ENCODE assay signal across 8 cellular contexts in the genomic region with DNA sequence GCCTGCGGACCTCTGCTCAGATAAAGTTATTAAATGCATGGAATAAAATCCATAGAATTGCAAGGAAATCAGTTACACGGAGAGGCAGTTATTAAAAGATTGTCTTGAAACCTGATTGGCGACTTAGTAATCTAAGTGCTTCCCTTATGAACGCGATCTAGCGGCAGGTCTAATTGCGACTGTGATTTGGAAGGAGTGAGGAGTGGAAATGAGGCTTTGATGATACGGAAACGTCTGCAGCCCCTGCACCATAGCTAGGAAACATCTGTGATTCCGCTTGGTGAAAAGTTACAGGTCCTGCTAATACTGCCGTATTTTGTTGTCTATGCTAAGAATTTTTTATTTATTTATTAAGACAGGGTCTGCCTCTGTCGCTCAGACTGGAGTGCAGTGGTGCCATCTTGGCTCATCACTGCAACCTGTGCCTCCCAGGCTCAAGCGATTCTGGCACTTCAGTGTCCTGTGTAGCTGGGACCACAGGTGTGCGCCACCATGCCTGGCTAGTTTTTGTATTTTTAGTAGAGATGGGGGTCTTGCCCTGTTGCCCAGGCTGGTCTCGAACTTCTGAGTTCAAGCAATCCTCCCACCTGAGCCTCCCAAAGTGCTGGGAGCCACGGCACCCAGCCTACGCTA. TPM values are rescaled to one million over a fixed set of nuclear protein-coding genes. Genes with fewer than 3 reads are reported as not detected.
A peak's percentile ranks its signal among the peaks of the same experiment; 100 is the strongest.
DNase-seq lines count a peak whose midpoint lies in the region; ATAC-seq and TF ChIP-seq lines count a peak whose summit lies in the region.

No MANE protein-coding gene starts in this region.

- no peak for TF ChIP-seq POLR2A in gastrocnemius medialis (IDR thresholded peaks at IDR 0.05)

- no peak for ATAC-seq in GM23338
- ATAC-seq in gastrocnemius medialis = no peak
- no peak for ATAC-seq in HG03196 (IDR thresholded peaks at IDR 0.05; ENCODE audit: unreplicated experiment)

- H3K27me3 ChIP-seq in GM23338 (ENCODE audit: insufficient read depth) (no peaks in the 10 kb centered on the region), gastrocnemius medialis (no peaks in the 10 kb centered on the region)

- H2AFZ ChIP-seq in GM23338 = no peak overlapping the region

- peaks cover 18% of the 10 kb centered on the region for H3K36me3 Mint-ChIP-seq in GM23338 (ENCODE audit: low read depth)

- H3K9me3 Mint-ChIP-seq in GM23338 = peaks cover 5% of the 10 kb centered on the region

- peaks cover 16% of the 10 kb centered on the region; the same call in 1 of the 2 replicates for H3K4me1 ChIP-seq in GM23338 (ENCODE audit: insufficient read depth)
- H3K4me1 ChIP-seq in gastrocnemius medialis = peaks cover 45 to 50% of the 10 kb centered on the region in 2 donors

- H4K20me1 ChIP-seq in GM23338 (replicated peaks; ENCODE audit: insufficient read depth) = peaks cover 3% of the 10 kb centered on the region; the same call in 1 of the 2 replicates

- H3K27ac ChIP-seq in GM23338 (ENCODE audit: low read depth) (no peak overlapping the region), SK-N-MC (no peak overlapping the region), gastrocnemius medialis (peak overlapping the region; percentile 93 to 96 (median 94))

- H3K79me2 ChIP-seq in GM23338 (replicated peaks; ENCODE audit: insufficient read depth) = peaks cover 15% of the 10 kb centered on the region

- DNase-seq in GM23338 (ENCODE audit: low spot score) (no peak), SK-N-MC (ENCODE audit: low read depth, low spot score) (no peak), fibroblast of the aortic adventitia (ENCODE audit: low read depth) (no peak), gastrocnemius medialis (no peak), NCI-H2029 treated with DMSO at 0.1 percent for 48 hours (lab: John Stamatoyannopoulos, UW) (no peak), germinal center (ENCODE audit: low spot score) (no peak), superior temporal gyrus (ENCODE audit: extremely low spot score) (no peak)

- peaks cover 18% of the 10 kb centered on the region for H3F3A ChIP-seq in GM23338 (replicated peaks; ENCODE audit: low read depth)

- peaks cover 21% of the 10 kb centered on the region for H3K27me3 Mint-ChIP-seq in GM23338 (ENCODE audit: insufficient read depth, low read depth, poor library complexity)

- no peak for TF ChIP-seq CTCF in GM23338 (conservative IDR thresholded peaks at IDR 0.05; ENCODE audit: low read depth in 2 of 2)
- TF ChIP-seq CTCF in fibroblast of the aortic adventitia (IDR thresholded peaks at IDR 0.05; ENCODE audit: insufficient read depth, low read length) = no peak
- TF ChIP-seq CTCF in gastrocnemius medialis (IDR thresholded peaks at IDR 0.05 in 4 of 5, conservative IDR thresholded peaks at IDR 0.05 in 1 of 5) = no peak

- in situ Hi-C loops in gastrocnemius medialis (cut with MboI; ENCODE audit: low sequenced_read_pairs in 4 of 4) = no loop called here

- H3K4me1 Mint-ChIP-seq in GM23338 = peaks cover 13% of the 10 kb centered on the region

- H3K36me3 ChIP-seq in GM23338 (ENCODE audit: insufficient read depth) (no peaks in the 10 kb centered on the region), SK-N-MC (ENCODE audit: insufficient read depth, low read length) (peaks cover 13% of the 10 kb centered on the region; the same call in 1 of the 2 replicates), gastrocnemius medialis (peaks cover 0 to 12% of the 10 kb centered on the region in 2 donors)

- H3K9me2 ChIP-seq in GM23338 (ENCODE audit: insufficient read depth) = no peaks in the 10 kb centered on the region

- no peaks in the 10 kb centered on the region for H3K9me3 ChIP-seq in SK-N-MC (ENCODE audit: low read depth, low read length)
- no peaks in the 10 kb centered on the region for H3K9me3 ChIP-seq in gastrocnemius medialis

- peak overlapping the region; percentile 93 for H3K9ac ChIP-seq in SK-N-MC (ENCODE audit: insufficient read length)

- peak overlapping the region; percentile 96 for H3K4me2 ChIP-seq in GM23338

- H3K4me3 Mint-ChIP-seq in GM23338 = peak overlapping the region; percentile 73

- intact Hi-C loops in gastrocnemius medialis (cut with DNase I; ENCODE audit: low total_unique reads) = loop anchor here (10.0 kb wide), 1 partner anchor 480 kb away; the partner anchor contains the start of gene KLF16

- H3K4me3 ChIP-seq in GM23338 (peak overlapping the region; percentile 90), SK-N-MC (peak overlapping the region; percentile 91), fibroblast of the aortic adventitia (ENCODE audit: low read depth, low read length) (peak overlapping the region; percentile 91), gastrocnemius medialis (peak overlapping the region; percentile 83 to 91 (median 85))

- no peak overlapping the region for H3K27ac Mint-ChIP-seq in GM23338

TF ChIP-seq in GM23338, 12 proteins besides CTCF, POLR2A, EP300 and RAD21 (continues in another document):
- no peak for TF ChIP-seq JUNB (IDR thresholded peaks at IDR 0.05; ENCODE audit: unreplicated experiment)
- TF ChIP-seq, protein P1, sequence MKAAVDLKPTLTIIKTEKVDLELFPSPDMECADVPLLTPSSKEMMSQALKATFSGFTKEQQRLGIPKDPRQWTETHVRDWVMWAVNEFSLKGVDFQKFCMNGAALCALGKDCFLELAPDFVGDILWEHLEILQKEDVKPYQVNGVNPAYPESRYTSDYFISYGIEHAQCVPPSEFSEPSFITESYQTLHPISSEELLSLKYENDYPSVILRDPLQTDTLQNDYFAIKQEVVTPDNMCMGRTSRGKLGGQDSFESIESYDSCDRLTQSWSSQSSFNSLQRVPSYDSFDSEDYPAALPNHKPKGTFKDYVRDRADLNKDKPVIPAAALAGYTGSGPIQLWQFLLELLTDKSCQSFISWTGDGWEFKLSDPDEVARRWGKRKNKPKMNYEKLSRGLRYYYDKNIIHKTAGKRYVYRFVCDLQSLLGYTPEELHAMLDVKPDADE (IDR thresholded peaks at IDR 0.05) = no peak
- TF ChIP-seq POLR2AphosphoS5 (IDR thresholded peaks at IDR 0.05; ENCODE audit: low read depth) = no peak
- TF ChIP-seq CREB1 (CRISPR knock-in tag; IDR thresholded peaks at IDR 0.05; ENCODE audit: low read depth) = no peak

RNA-seq across cellular contexts. Expression of gene NDUFS7, which starts 0.9 kb away (rescaled TPM):
- total RNA-seq in GM23338 (2014; rRNA removed; shearing (Covaris generic)) = 128 and 132 TPM in 2 replicates
- 201 and 203 TPM in 2 replicates for polyA plus RNA-seq in GM23338 (2016; fragmentation: Nextera tagmentation; extraction: Ambion mirVana)
- total RNA-seq in fibroblast of the aortic adventitia (ENCODE audit: low replicate concordance) = 14.6 and 40.7 TPM in 2 replicates
- 100 to 1,000 TPM; 259 to 497 (median 377) TPM for total RNA-seq in gastrocnemius medialis

RNA-seq across cellular contexts. Expression of gene GAMT, which starts 16.7 kb away (rescaled TPM):
- 21.5 and 27.3 TPM in 2 replicates for total RNA-seq in GM23338 (2014; rRNA removed; shearing (Covaris generic))
- polyA plus RNA-seq in GM23338 (2016; fragmentation: Nextera tagmentation; extraction: Ambion mirVana) = 33.6 and 36.9 TPM in 2 replicates
- 8.8 and 40.6 TPM in 2 replicates for total RNA-seq in fibroblast of the aortic adventitia (ENCODE audit: low replicate concordance)
- total RNA-seq in gastrocnemius medialis = 100 to 1,000 TPM; 269 to 421 (median 373) TPM

RNA-seq across cellular contexts. Expression of gene DAZAP1, which starts 22.8 kb away (rescaled TPM):
- total RNA-seq in GM23338 (2014; rRNA removed; shearing (Covaris generic)) = 180 and 194 TPM in 2 replicates
- 44.1 and 48.1 TPM in 2 replicates for polyA plus RNA-seq in GM23338 (2016; fragmentation: Nextera tagmentation; extraction: Ambion mirVana)
- total RNA-seq in fibroblast of the aortic adventitia (ENCODE audit: low replicate concordance) (17.3 and 43.8 TPM in 2 replicates), gastrocnemius medialis (10 to 100 TPM; 53.7 to 74.1 (median 63.4) TPM)

RNA-seq across cellular contexts. Expression of gene RPS15, which starts 53.6 kb away (rescaled TPM):
- total RNA-seq in GM23338 (2014; rRNA removed; shearing (Covaris generic)) = 2,953 and 3,723 TPM in 2 replicates
- polyA plus RNA-seq in GM23338 (2016; fragmentation: Nextera tagmentation; extraction: Ambion mirVana) = 3,861 and 4,267 TPM in 2 replicates
- total RNA-seq in fibroblast of the aortic adventitia (ENCODE audit: low replicate concordance) = 567 and 712 TPM in 2 replicates
- total RNA-seq in gastrocnemius medialis = 1,000 to 10,000 TPM; 2,323 to 3,835 (median 2,607) TPM

Comparison
In these comparisons a context has a peak if more than half of its experiments do, and no peak if none do; other contexts are left out.
1. H3K27ac ChIP-seq: peak in gastrocnemius medialis (4 of 4); none in GM23338 (single experiment) and SK-N-MC (single experiment).
2. Peak in every context shown above with its lines, with median percentiles within 50 percentile points of each other: H3K4me3 ChIP-seq.